ENCODE assay signal across 22 cellular contexts in genomic region chr2:120424274-120424796, GRCh38.
"Had no signal": no experiment of that assay in that cellular context is flagged by ENCODE, and none has a peak within 500 bp of the region (broad histone marks: within the 10 kb centered on the region; RNA-seq: fewer than 3 reads in every experiment).

No MANE protein-coding gene starts in this region.

- H2AFZ ChIP-seq: neural progenitor cell had no signal

- H3K4me2 ChIP-seq: neural progenitor cell had no signal

- H3K36me3 Mint-ChIP-seq: activated naive CD4-positive, alpha-beta T cell treated with anti-CD3 and anti-CD28 coated beads, Interleukin-2, amount 10 ng/mL, durations not matched to agents 7 days and 5 days; activated naive CD8-positive, alpha-beta T cell treated with anti-CD3 and anti-CD28 coated beads, Interleukin-2, amount 10 ng/mL, durations not matched to agents 7 days and 5 days; naive thymus-derived CD8-positive, alpha-beta T cell; neural progenitor cell; type B pancreatic cell had no signal

- H3K4me1 ChIP-seq: esophagus squamous epithelium, gastrocnemius medialis had no signal

- H3K27ac Mint-ChIP-seq: activated naive CD4-positive, alpha-beta T cell treated with anti-CD3 and anti-CD28 coated beads, Interleukin-2, amount 10 ng/mL, durations not matched to agents 7 days and 5 days; activated naive CD8-positive, alpha-beta T cell treated with anti-CD3 and anti-CD28 coated beads, Interleukin-2, amount 10 ng/mL, durations not matched to agents 7 days and 5 days; activated T-helper 1 cell treated with anti-CD3 and anti-CD28 coated beads, Interleukin-12 subunit alpha, Interleukin-12 subunit beta, Interleukin-2, Interleukin-4 antibody, amounts not matched to agents 30 ng/mL and 10 ng/mL and 1 ng/mL, durations not matched to agents 14 hours and 24 hours and 36 hours; naive thymus-derived CD8-positive, alpha-beta T cell; neural progenitor cell; T-helper 2 cell treated with Interferon-gamma antibody and Interleukin-4, amounts not matched to agents 5 μg/mL and 100 μg/mL, for 36 hours; type B pancreatic cell had no signal

- H3K4me3 ChIP-seq: esophagus squamous epithelium, gastrocnemius medialis, neural progenitor cell, thoracic aorta had no signal

- H3K4me3 Mint-ChIP-seq: activated naive CD4-positive, alpha-beta T cell treated with anti-CD3 and anti-CD28 coated beads, Interleukin-2, amount 10 ng/mL, durations not matched to agents 7 days and 5 days; activated naive CD8-positive, alpha-beta T cell treated with anti-CD3 and anti-CD28 coated beads, Interleukin-2, amount 10 ng/mL, durations not matched to agents 7 days and 5 days; activated T-helper 1 cell treated with anti-CD3 and anti-CD28 coated beads, Interleukin-12 subunit alpha, Interleukin-12 subunit beta, Interleukin-2, Interleukin-4 antibody, amounts not matched to agents 30 ng/mL and 10 ng/mL and 1 ng/mL, durations not matched to agents 14 hours and 24 hours and 36 hours; naive thymus-derived CD8-positive, alpha-beta T cell; neural progenitor cell; T-helper 2 cell treated with Interferon-gamma antibody and Interleukin-4, amounts not matched to agents 5 μg/mL and 100 μg/mL, for 36 hours; type B pancreatic cell had no signal

- H3K9me3 ChIP-seq: esophagus squamous epithelium, gastrocnemius medialis, thoracic aorta had no signal

- DNase-seq: activated CD4-positive, alpha-beta T cell treated with anti-CD3 and anti-CD28 coated beads for 48 hours; activated CD4-positive, alpha-beta T cell treated with anti-CD3 and anti-CD28 coated beads, Interleukin-2, amount 50 U/mL, for 48 hours; activated gamma-delta T cell; activated naive CD4-positive, alpha-beta T cell treated with anti-CD3 and anti-CD28 coated beads, Interleukin-2, amount 10 ng/mL, durations not matched to agents 7 days and 5 days; activated naive CD8-positive, alpha-beta T cell treated with anti-CD3 and anti-CD28 coated beads, Interleukin-2, amount 10 ng/mL, durations not matched to agents 7 days and 5 days; brain microvascular endothelial cell; central memory CD4-positive, alpha-beta T cell; esophagus squamous epithelium; gastrocnemius medialis; glutamatergic neuron; mammary epithelial cell; naive thymus-derived CD8-positive, alpha-beta T cell; stimulated activated CD4-positive, alpha-beta T cell treated with anti-CD3 and anti-CD28 coated beads, Interleukin-2, amount 100 ng/mL, for 48 hours; stimulated activated naive CD8-positive, alpha-beta T cell treated with anti-CD3 and anti-CD28 coated beads, Interleukin-15, Interleukin-2, amounts not matched to agents 100 U/mL and 50 U/mL, for 24 hours; T-helper 1 cell had no signal

- H3K36me3 ChIP-seq: brain microvascular endothelial cell, esophagus squamous epithelium, gastrocnemius medialis, neural progenitor cell, thoracic aorta had no signal

- H3K9me3 Mint-ChIP-seq: activated naive CD4-positive, alpha-beta T cell treated with anti-CD3 and anti-CD28 coated beads, Interleukin-2, amount 10 ng/mL, durations not matched to agents 7 days and 5 days; activated naive CD8-positive, alpha-beta T cell treated with anti-CD3 and anti-CD28 coated beads, Interleukin-2, amount 10 ng/mL, durations not matched to agents 7 days and 5 days; activated T-helper 1 cell treated with anti-CD3 and anti-CD28 coated beads, Interleukin-12 subunit alpha, Interleukin-12 subunit beta, Interleukin-2, Interleukin-4 antibody, amounts not matched to agents 30 ng/mL and 10 ng/mL and 1 ng/mL, durations not matched to agents 14 hours and 24 hours and 36 hours; naive thymus-derived CD8-positive, alpha-beta T cell; neural progenitor cell; T-helper 2 cell treated with Interferon-gamma antibody and Interleukin-4, amounts not matched to agents 5 μg/mL and 100 μg/mL, for 36 hours; type B pancreatic cell had no signal

- H3K4me1 Mint-ChIP-seq: activated naive CD4-positive, alpha-beta T cell treated with anti-CD3 and anti-CD28 coated beads, Interleukin-2, amount 10 ng/mL, durations not matched to agents 7 days and 5 days; activated naive CD8-positive, alpha-beta T cell treated with anti-CD3 and anti-CD28 coated beads, Interleukin-2, amount 10 ng/mL, durations not matched to agents 7 days and 5 days; naive thymus-derived CD8-positive, alpha-beta T cell had no signal

- ATAC-seq: gastrocnemius medialis; naive thymus-derived CD8-positive, alpha-beta T cell; right cardiac atrium; stimulated activated naive CD8-positive, alpha-beta T cell treated with anti-CD3 and anti-CD28 coated beads, Interleukin-15, Interleukin-2, amounts not matched to agents 100 U/mL and 50 U/mL, for 24 hours had no signal

- H3K27ac ChIP-seq: brain microvascular endothelial cell, epithelial cell of prostate, esophagus squamous epithelium, gastrocnemius medialis, neural progenitor cell, thoracic aorta had no signal
